ENCODE assay signal across 14 cellular contexts in genomic region chr16:89277049-89277448, GRCh38. TPM values are rescaled to one million over a fixed set of nuclear protein-coding genes. Genes with fewer than 3 reads are reported as not detected.
DNase-seq lines count a peak whose midpoint lies in the region; ATAC-seq and TF ChIP-seq lines count a peak whose summit lies in the region.
"Had no signal": no experiment of that assay in that cellular context is flagged by ENCODE, and none has a peak within 500 bp of the region (broad histone marks: within the 10 kb centered on the region; RNA-seq: fewer than 3 reads in every experiment).

No MANE protein-coding gene starts in this region.

- peaks cover 5% of the 10 kb centered on the region for H3K79me1 ChIP-seq in mesendoderm (ENCODE audit: low read length)

- H3K27ac ChIP-seq in left ventricle myocardium inferior (replicated peaks) (peak overlapping the region; percentile 30), OCI-LY1 (ENCODE audit: low read depth, low read length, poor library complexity, severe bottlenecking) (peak overlapping the region; percentile 97), testis (peak overlapping the region; percentile 55 to 68), mesendoderm (ENCODE audit: low read depth, low read length) (no peak overlapping the region)
- H3K27ac ChIP-seq: GM23248, PC-9 had no signal

- H4K20me1 ChIP-seq in OCI-LY1 (ENCODE audit: insufficient read depth, low read length) = no peaks in the 10 kb centered on the region

- H2AFZ ChIP-seq in OCI-LY1 (ENCODE audit: low read length) = no peak overlapping the region
- H2AFZ ChIP-seq: GM23248, PC-9 had no signal

- no peak overlapping the region for H2BK5ac ChIP-seq in mesendoderm (ENCODE audit: low read length)

- intact Hi-C loops in left ventricle myocardium inferior (cut with micrococcal nuclease) (no loop called here), left cardiac atrium (cut with DNase I) (no loop called here), testis (cut with DNase I; ENCODE audit: low total_unique reads) (no loop called here)

- H3K9ac ChIP-seq in OCI-LY1 (ENCODE audit: low read length) (peak overlapping the region; percentile 58), mesendoderm (ENCODE audit: low read length) (no peak overlapping the region)
- H3K9ac ChIP-seq: GM23248 had no signal

- H3K27ac Mint-ChIP-seq in central memory CD8-positive, alpha-beta T cell (ENCODE audit: low read depth) = peak overlapping the region; percentile 19
- H3K27ac Mint-ChIP-seq: B cell had no signal

- H3K4me1 Mint-ChIP-seq in central memory CD8-positive, alpha-beta T cell = peaks cover 5% of the 10 kb centered on the region
- H3K4me1 Mint-ChIP-seq: B cell had no signal

- no peak overlapping the region for H4K5ac ChIP-seq in mesendoderm (ENCODE audit: low read length)

- no peak overlapping the region for H2BK120ac ChIP-seq in mesendoderm (ENCODE audit: low read depth, low read length)

- no peaks in the 10 kb centered on the region for H3K9me2 ChIP-seq in OCI-LY1 (ENCODE audit: low read depth, low read length)

- H3K4me2 ChIP-seq in OCI-LY1 (ENCODE audit: low read length) (peak overlapping the region; percentile 49), mesendoderm (ENCODE audit: low read length) (no peak overlapping the region)
- H3K4me2 ChIP-seq: PC-9 had no signal

- ATAC-seq in left cardiac atrium = no peak
- ATAC-seq in central memory CD8-positive, alpha-beta T cell (replicated peaks; ENCODE audit: extremely low read depth, poor library complexity, severe bottlenecking) = no peak

- no peak overlapping the region for H3K4me3 Mint-ChIP-seq in central memory CD8-positive, alpha-beta T cell
- H3K4me3 Mint-ChIP-seq: B cell had no signal

- H3K79me2 ChIP-seq in OCI-LY1 (ENCODE audit: insufficient read depth, low read length) (no peaks in the 10 kb centered on the region), mesendoderm (ENCODE audit: control insufficient read depth, insufficient read depth, low read length) (no peaks in the 10 kb centered on the region)

- peaks cover 52% of the 10 kb centered on the region for H3K36me3 Mint-ChIP-seq in central memory CD8-positive, alpha-beta T cell (ENCODE audit: insufficient read depth)

- no peak overlapping the region for H3K23ac ChIP-seq in mesendoderm (ENCODE audit: low read length)

- H3K27me3 ChIP-seq in left ventricle myocardium inferior (ENCODE audit: low read depth) (no peaks in the 10 kb centered on the region), OCI-LY1 (ENCODE audit: insufficient read depth, low read length) (no peaks in the 10 kb centered on the region), testis (no peaks in the 10 kb centered on the region), mesendoderm (ENCODE audit: insufficient read depth, low read length, poor library complexity) (no peaks in the 10 kb centered on the region)

- H3K9me3 ChIP-seq in left ventricle myocardium inferior (replicated peaks) (no peaks in the 10 kb centered on the region), OCI-LY1 (ENCODE audit: low read length) (no peaks in the 10 kb centered on the region), testis (no peaks in the 10 kb centered on the region)

- no peak overlapping the region for H2BK15ac ChIP-seq in mesendoderm (replicated peaks; ENCODE audit: low read depth)

- TF ChIP-seq CTCF in left ventricle myocardium inferior (IDR thresholded peaks at IDR 0.05; ENCODE audit: borderline replicate concordance) = no peak
- no peak for TF ChIP-seq CTCF in OCI-LY1 (IDR thresholded peaks at IDR 0.05; ENCODE audit: low read length)
- TF ChIP-seq CTCF in testis (IDR thresholded peaks at IDR 0.05) = no peak

- H3F3A ChIP-seq in OCI-LY1 (ENCODE audit: insufficient read depth, low read length) = no peaks in the 10 kb centered on the region

- H3K4me3 ChIP-seq in left ventricle myocardium inferior (no peak overlapping the region), OCI-LY1 (ENCODE audit: low read depth, low read length, poor library complexity, severe bottlenecking) (peak overlapping the region; percentile 22), testis (no peak overlapping the region), mesendoderm (ENCODE audit: low read length) (no peak overlapping the region)
- H3K4me3 ChIP-seq: GM23248, PC-9 had no signal

- DNase-seq in left ventricle myocardium inferior (no peak), left cardiac atrium (no peak), testis (no peak), GDM1 (lab: John Stamatoyannopoulos, UW) (no peak), mesendoderm (no peak), amniotic stem cell (lab: John Stamatoyannopoulos, UW) (no peak)
- DNase-seq in central memory CD8-positive, alpha-beta T cell (ENCODE audit: low spot score in 2 of 2) = no peak
- DNase-seq: GM23248, NCI-H1092, NCI-H1694 treated with DMSO at 0.1 percent for 48 hours, NCI-H748 treated with DMSO at 0.1 percent for 48 hours, PC-9 had no signal

- peaks cover 89% of the 10 kb centered on the region for H3K36me3 ChIP-seq in left ventricle myocardium inferior
- H3K36me3 ChIP-seq in OCI-LY1 (ENCODE audit: insufficient read depth, low read length) = peaks cover 59% of the 10 kb centered on the region
- no peaks in the 10 kb centered on the region for H3K36me3 ChIP-seq in testis (ENCODE audit: low read depth, missing control alignments)
- peaks cover 4% of the 10 kb centered on the region for H3K36me3 ChIP-seq in mesendoderm (ENCODE audit: control insufficient read depth, insufficient read depth, low read length)

- no peak overlapping the region for H3K4ac ChIP-seq in mesendoderm (ENCODE audit: low read depth, low read length)

- no peak overlapping the region for H4K8ac ChIP-seq in mesendoderm (ENCODE audit: low read depth, low read length)

- H3K18ac ChIP-seq in mesendoderm (ENCODE audit: low read length) = no peak overlapping the region

- H3K27me3 Mint-ChIP-seq in central memory CD8-positive, alpha-beta T cell = no peaks in the 10 kb centered on the region
- H3K27me3 Mint-ChIP-seq: B cell had no signal

- H2AK5ac ChIP-seq in mesendoderm (ENCODE audit: low read length) = no peak overlapping the region

- H3K9me3 Mint-ChIP-seq in central memory CD8-positive, alpha-beta T cell = no peaks in the 10 kb centered on the region

- TF ChIP-seq POLR2A in testis (IDR thresholded peaks at IDR 0.05) = no peak

- 68 to 69% methylated on average over 8 to 9 of the region's 9 CpGs for WGBS in testis, 2 donors
- WGBS in mesendoderm (ENCODE audit: extremely low coverage, insufficient coverage, low lambda C conversion rate) = no CpG with 5 or more reads among the region's 9 CpGs

- no peak overlapping the region for H3K56ac ChIP-seq in mesendoderm (ENCODE audit: low read length)

- H3K4me1 ChIP-seq in left ventricle myocardium inferior (peaks cover 9% of the 10 kb centered on the region), OCI-LY1 (ENCODE audit: insufficient read depth, low read length, severe bottlenecking) (peaks cover 38% of the 10 kb centered on the region), testis (peaks cover 14% of the 10 kb centered on the region), mesendoderm (ENCODE audit: control insufficient read depth, low read depth, low read length) (no peaks in the 10 kb centered on the region)

RNA-seq across cellular contexts. Expression of gene ZNF778, which starts 59.5 kb away (rescaled TPM):
- total RNA-seq in left ventricle myocardium inferior (8.7 TPM), left cardiac atrium (1 to 10 TPM; 7.5 to 9.8 TPM), testis (10 to 100 TPM; 29.8 to 32.9 TPM)
- 21.0 TPM for polyA plus RNA-seq in testis (ENCODE audit: insufficient read depth, low read depth, low replicate concordance)
- 11.0 TPM for polyA plus RNA-seq in mesendoderm (2013, experiment 1 of 2)
- 11.9 TPM for polyA plus RNA-seq in mesendoderm (2013, experiment 2 of 2)
